In the genomic region with DNA sequence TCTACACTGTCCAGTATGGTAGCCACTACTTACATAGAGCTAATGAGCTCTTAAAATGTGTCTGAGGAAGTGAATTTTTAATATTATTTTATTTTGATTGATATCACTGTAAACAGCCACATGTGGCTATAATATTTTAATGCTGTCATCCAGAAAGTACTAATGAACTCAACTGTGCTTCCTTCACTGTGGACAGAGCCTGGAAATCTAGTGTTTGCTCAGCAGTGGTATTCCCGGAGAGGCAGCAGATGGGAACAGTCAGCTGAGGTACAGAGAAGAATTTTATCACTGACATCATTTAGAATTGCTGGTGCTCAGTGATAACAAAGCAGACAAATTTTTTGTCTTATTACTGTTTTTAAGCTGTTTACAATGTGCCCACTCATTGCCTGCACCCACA, we compare ENCODE assay signal across 33 cellular contexts.
"Had no signal": no experiment of that assay in that cellular context is flagged by ENCODE, and none has a peak within 500 bp of the region (broad histone marks: within the 10 kb centered on the region; RNA-seq: fewer than 3 reads in every experiment).

No MANE protein-coding gene starts in this region.

- ATAC-seq: activated CD4-positive, CD25-positive, alpha-beta regulatory T cell treated with anti-CD3 and anti-CD28 coated beads, Interleukin-2, amount 50 U/mL, for 24 hours; activated CD8-positive, alpha-beta T cell treated with anti-CD3 and anti-CD28 coated beads for 36 hours; activated naive CD8-positive, alpha-beta T cell treated with anti-CD3 and anti-CD28 coated beads, Interleukin-2, amount 50 U/mL, for 24 hours; activated T-cell treated with anti-CD3 and anti-CD28 coated beads, Interleukin-2, amount 50 U/mL, for 4 hours; activated T-helper 17 cell treated with anti-CD3 and anti-CD28 coated beads, Interleukin-2, amount 50 U/mL, for 72 hours; esophagus mucosa had no signal

- H3K9me3 ChIP-seq: adrenal gland, breast epithelium, colonic mucosa had no signal

- DNase-seq: activated B cell treated with CpG ODN at 0.5 μM for 24 hours; activated CD4-positive, alpha-beta T cell treated with anti-CD3 and anti-CD28 coated beads for 48 hours; activated CD4-positive, alpha-beta T cell treated with anti-CD3 and anti-CD28 coated beads, Interleukin-2, amount 50 U/mL, for 1 hour; activated CD4-positive, alpha-beta T cell treated with anti-CD3 and anti-CD28 coated beads, Interleukin-2, amount 50 U/mL, for 48 hours; activated CD8-positive, alpha-beta memory T cell treated with anti-CD3 and anti-CD28 coated beads for 24 hours; activated CD8-positive, alpha-beta T cell treated with anti-CD3 and anti-CD28 coated beads for 36 hours; activated effector memory CD4-positive, alpha-beta T cell treated with Interleukin-2 at 50 U/mL for 16 hours; activated gamma-delta T cell treated with Interleukin-2 at 50 U/mL for 16 hours; activated naive CD4-positive, alpha-beta T cell treated with anti-CD3 and anti-CD28 coated beads for 36 hours; activated naive CD8-positive, alpha-beta T cell treated with anti-CD3 and anti-CD28 coated beads for 36 hours; activated naive CD8-positive, alpha-beta T cell treated with anti-CD3 and anti-CD28 coated beads, Interleukin-2, amount 50 U/mL, for 24 hours; activated T-cell treated with anti-CD3 and anti-CD28 coated beads, Interleukin-2, amount 50 U/mL, for 4 hours; adrenal gland; amygdala; aorta; central memory CD4-positive, alpha-beta T cell; cerebellar nuclear complex; colonic mucosa; effector CD8-positive, alpha-beta T cell; foreskin fibroblast; head of caudate nucleus; T-helper 2 cell; WERI-Rb-1 had no signal

- H3K36me3 ChIP-seq: adrenal gland, breast epithelium, cardiac muscle cell, colonic mucosa, WERI-Rb-1 had no signal

- FAIRE-seq: endometrium, endothelial cell of umbilical vein, frontal cortex, TTC549 had no signal

- H3K4me3 ChIP-seq: adrenal gland, breast epithelium, cardiac muscle cell, colonic mucosa had no signal

- H3K27me3 ChIP-seq: breast epithelium, cardiac muscle cell, colonic mucosa had no signal

- H3K4me1 ChIP-seq: adrenal gland, breast epithelium, colonic mucosa had no signal

- H3K27ac ChIP-seq: adrenal gland, breast epithelium, cardiac muscle cell, colonic mucosa, epithelial cell of prostate, WERI-Rb-1 had no signal
